ENCODE assay signal across 19 cellular contexts in genomic region chr17:48358203-48358602, GRCh38.
"Had no signal": no experiment of that assay in that cellular context is flagged by ENCODE, and none has a peak within 500 bp of the region (broad histone marks: within the 10 kb centered on the region; RNA-seq: fewer than 3 reads in every experiment).

No MANE protein-coding gene starts in this region.

- H3K27ac Mint-ChIP-seq: activated CD4-positive, alpha-beta memory T cell treated with anti-CD3 and anti-CD28 coated beads for 36 hours; activated naive CD8-positive, alpha-beta T cell treated with anti-CD3 and anti-CD28 coated beads, Interleukin-2, amount 10 ng/mL, durations not matched to agents 7 days and 5 days; brain; WTC11 had no signal

- H3K27me3 ChIP-seq: spleen had no signal

- H3K36me3 ChIP-seq: lower lobe of right lung, spleen, upper lobe of right lung had no signal

- H3K9me3 Mint-ChIP-seq: activated CD4-positive, alpha-beta memory T cell treated with anti-CD3 and anti-CD28 coated beads for 36 hours; activated naive CD8-positive, alpha-beta T cell treated with anti-CD3 and anti-CD28 coated beads, Interleukin-2, amount 10 ng/mL, durations not matched to agents 7 days and 5 days; brain; WTC11 had no signal

- FAIRE-seq: islet of Langerhans had no signal

- H3K9me3 ChIP-seq: lower lobe of right lung, spleen, upper lobe of right lung had no signal

- H3K27ac ChIP-seq: dorsolateral prefrontal cortex, lower lobe of right lung, spleen, upper lobe of right lung had no signal

- H3K4me1 Mint-ChIP-seq: activated naive CD8-positive, alpha-beta T cell treated with anti-CD3 and anti-CD28 coated beads, Interleukin-2, amount 10 ng/mL, durations not matched to agents 7 days and 5 days; WTC11 had no signal

- H3K27me3 Mint-ChIP-seq: activated CD4-positive, alpha-beta memory T cell treated with anti-CD3 and anti-CD28 coated beads for 36 hours; activated naive CD8-positive, alpha-beta T cell treated with anti-CD3 and anti-CD28 coated beads, Interleukin-2, amount 10 ng/mL, durations not matched to agents 7 days and 5 days had no signal

- H3K4me1 ChIP-seq: lower lobe of right lung, upper lobe of right lung had no signal

- ATAC-seq: left colon, lower lobe of right lung, upper lobe of right lung, WTC11 had no signal

- DNase-seq: activated CD4-positive, alpha-beta memory T cell treated with anti-CD3 and anti-CD28 coated beads for 36 hours; activated CD4-positive, alpha-beta T cell treated with anti-CD3 and anti-CD28 coated beads for 4 hours; activated naive CD4-positive, alpha-beta T cell treated with Interleukin-2 at 50 U/mL for 16 hours; activated naive CD8-positive, alpha-beta T cell treated with anti-CD3 and anti-CD28 coated beads, Interleukin-2, amount 10 ng/mL, durations not matched to agents 7 days and 5 days; anterior cingulate cortex; caudate nucleus; dorsolateral prefrontal cortex; hippocampal formation; left colon; lower lobe of right lung; midbrain; occipital lobe; posterior cingulate gyrus; spleen; stimulated activated naive CD4-positive, alpha-beta T cell; upper lobe of right lung had no signal

- H3K4me3 Mint-ChIP-seq: activated CD4-positive, alpha-beta memory T cell treated with anti-CD3 and anti-CD28 coated beads for 36 hours; activated naive CD8-positive, alpha-beta T cell treated with anti-CD3 and anti-CD28 coated beads, Interleukin-2, amount 10 ng/mL, durations not matched to agents 7 days and 5 days; brain; WTC11 had no signal

- H3K36me3 Mint-ChIP-seq: activated CD4-positive, alpha-beta memory T cell treated with anti-CD3 and anti-CD28 coated beads for 36 hours; brain; WTC11 had no signal

- H3K4me3 ChIP-seq: dorsolateral prefrontal cortex, lower lobe of right lung, spleen, upper lobe of right lung had no signal
